10 cellular contexts compared by ENCODE assay signal in genomic region chr10:116120688-116121087, GRCh38.
A peak's percentile ranks its signal among the peaks of the same experiment; 100 is the strongest.
DNase-seq lines count a peak whose midpoint lies in the region; ATAC-seq and TF ChIP-seq lines count a peak whose summit lies in the region.
"Had no signal": no experiment of that assay in that cellular context is flagged by ENCODE, and none has a peak within 500 bp of the region (broad histone marks: within the 10 kb centered on the region; RNA-seq: fewer than 3 reads in every experiment).

No MANE protein-coding gene starts in this region.

- no peaks in the 10 kb centered on the region for H3K36me3 Mint-ChIP-seq in T-helper 2 cell treated with Interferon-gamma antibody and Interleukin-4, amounts not matched to agents 5 μg/mL and 100 μg/mL, for 36 hours (ENCODE audit: low read depth)

- H3K4me1 Mint-ChIP-seq in T-helper 2 cell treated with Interferon-gamma antibody and Interleukin-4, amounts not matched to agents 5 μg/mL and 100 μg/mL, for 36 hours (ENCODE audit: low read depth), result no peaks in the 10 kb centered on the region

- H3K9me3 Mint-ChIP-seq in T-helper 2 cell treated with Interferon-gamma antibody and Interleukin-4, amounts not matched to agents 5 μg/mL and 100 μg/mL, for 36 hours, result no peaks in the 10 kb centered on the region

- CTCF ChIA-PET in A673 (lab: Charles Lee), result no interaction called here

- H3K27ac ChIP-seq in A673 (ENCODE audit: low read depth, low read length, poor library complexity, severe bottlenecking), result no peak overlapping the region
- H3K27ac ChIP-seq in WERI-Rb-1, result no peak overlapping the region
- H3K27ac ChIP-seq: cardiac muscle cell, thyroid gland had no signal

- TF ChIP-seq CTCF in A673 (conservative IDR thresholded peaks at IDR 0.05; ENCODE audit: low read depth, low read length) (peak; percentile 60), GM12872 (IDR thresholded peaks at IDR 0.05; ENCODE audit: insufficient read depth, low read depth, low read length) (peak; percentile 37; the same call in 2 of the 3 replicates), WERI-Rb-1 (IDR thresholded peaks at IDR 0.05; ENCODE audit: low read depth, low read length) (peak; percentile 79)

- peak; percentile 34 for DNase-seq in A673 (ENCODE audit: low spot score)
- peak; percentile 66 for DNase-seq in WERI-Rb-1
- DNase-seq in iPS-NIHi7 (ENCODE audit: extremely low spot score), result peak; percentile 90
- no peak for DNase-seq in T-helper 2 cell treated with Interferon-gamma antibody and Interleukin-4, amounts not matched to agents 5 μg/mL and 100 μg/mL, for 36 hours (ENCODE audit: low spot score)
- DNase-seq in NCI-H1092 (lab: John Stamatoyannopoulos, UW), result no peak
- DNase-seq: thyroid gland had no signal

- H3K36me3 ChIP-seq in A673 (ENCODE audit: insufficient read depth, low read length, poor library complexity, severe bottlenecking), result no peaks in the 10 kb centered on the region
- no peaks in the 10 kb centered on the region for H3K36me3 ChIP-seq in WERI-Rb-1
- H3K36me3 ChIP-seq: cardiac muscle cell, thyroid gland had no signal

- no peak overlapping the region for H3K4me3 ChIP-seq in A673 (ENCODE audit: low read depth, low read length, poor library complexity, severe bottlenecking)
- no peak overlapping the region for H3K4me3 ChIP-seq in WERI-Rb-1 (ENCODE audit: low read depth, low read length)
- H3K4me3 ChIP-seq: cardiac muscle cell, thyroid gland had no signal

- H3K4me3 Mint-ChIP-seq in T-helper 2 cell treated with Interferon-gamma antibody and Interleukin-4, amounts not matched to agents 5 μg/mL and 100 μg/mL, for 36 hours, result no peak overlapping the region

- H3K4me1 ChIP-seq in A673 (ENCODE audit: insufficient read depth, low read length, poor library complexity, severe bottlenecking), result no peaks in the 10 kb centered on the region
- H3K4me1 ChIP-seq: thyroid gland had no signal

- H3K27me3 ChIP-seq in A673 (replicated peaks; ENCODE audit: insufficient read depth, low read depth, low read length, poor library complexity) (peaks cover 11% of the 10 kb centered on the region), WERI-Rb-1 (ENCODE audit: insufficient read depth, low read depth, severe bottlenecking) (no peaks in the 10 kb centered on the region)
- H3K27me3 ChIP-seq: cardiac muscle cell, thyroid gland had no signal

- H3K27me3 Mint-ChIP-seq in T-helper 2 cell treated with Interferon-gamma antibody and Interleukin-4, amounts not matched to agents 5 μg/mL and 100 μg/mL, for 36 hours (ENCODE audit: low read depth), result no peaks in the 10 kb centered on the region

- no TSS peak for BruUV-seq in A673 (replicated peaks; lab: Mats Ljungman, UMichigan)

- intact Hi-C loops in A673 (cut with micrococcal nuclease; ENCODE audit: unreplicated experiment), result loop anchor here (10.0 kb wide), 1 partner anchor 416 kb away; no protein-coding TSS in a partner anchor

- H3K9me3 ChIP-seq in A673 (ENCODE audit: low read depth, low read length, poor library complexity, severe bottlenecking) (no peaks in the 10 kb centered on the region), WERI-Rb-1 (ENCODE audit: severe bottlenecking) (no peaks in the 10 kb centered on the region)
- H3K9me3 ChIP-seq: thyroid gland had no signal

- H3K27ac Mint-ChIP-seq in T-helper 2 cell treated with Interferon-gamma antibody and Interleukin-4, amounts not matched to agents 5 μg/mL and 100 μg/mL, for 36 hours, result no peak overlapping the region

- POLR2A ChIA-PET in A673 (lab: Charles Lee; ENCODE audit: low non-redundant PET), result no interaction called here

- ATAC-seq in HG03457 (IDR thresholded peaks at IDR 0.05; ENCODE audit: unreplicated experiment), result no peak
- no peak for ATAC-seq in HG03175 (IDR thresholded peaks at IDR 0.05; ENCODE audit: unreplicated experiment)

Comparison
In these comparisons a context has a peak if more than half of its experiments do, and no peak if none do; other contexts are left out.
1. DNase-seq: peak in A673 (single experiment), WERI-Rb-1 (single experiment) and iPS-NIHi7 (single experiment); none in T-helper 2 cell treated with Interferon-gamma antibody and Interleukin-4, amounts not matched to agents 5 μg/mL and 100 μg/mL, for 36 hours (single experiment) and NCI-H1092 (single experiment).
2. Peak in every context shown above with its lines, with median percentiles within 50 percentile points of each other: CTCF ChIP-seq.